7 cellular contexts compared by ENCODE assay signal in genomic region chr1:214260561-214261205, GRCh38.
"Had no signal": no experiment of that assay in that cellular context is flagged by ENCODE, and none has a peak within 500 bp of the region (broad histone marks: within the 10 kb centered on the region; RNA-seq: fewer than 3 reads in every experiment).

No MANE protein-coding gene starts in this region.

- H3K36me3 ChIP-seq: breast epithelium, pancreas, prostate gland, spleen, suprapubic skin, tibial nerve had no signal

- H3K27ac ChIP-seq: breast epithelium, pancreas, prostate gland, suprapubic skin, tibial nerve had no signal

- H3K9me3 ChIP-seq: pancreas, prostate gland, suprapubic skin had no signal

- FAIRE-seq: frontal cortex, pancreas had no signal

- H3K4me1 ChIP-seq: breast epithelium, pancreas, prostate gland, tibial nerve had no signal

- H3K4me3 ChIP-seq: breast epithelium, pancreas, prostate gland, spleen, suprapubic skin, tibial nerve had no signal
